18 cellular contexts compared by ENCODE assay signal in genomic region chr12:48812389-48812788, GRCh38. TPM values are rescaled to one million over a fixed set of nuclear protein-coding genes. Genes with fewer than 3 reads are reported as not detected.
DNase-seq lines count a peak whose midpoint lies in the region; FAIRE-seq and TF ChIP-seq lines count a peak whose summit lies in the region.
"Had no signal": no experiment of that assay in that cellular context is flagged by ENCODE, and none has a peak within 500 bp of the region (broad histone marks: within the 10 kb centered on the region; RNA-seq: fewer than 3 reads in every experiment).

No MANE protein-coding gene starts in this region.

- H3K27me3 Mint-ChIP-seq in CD4-positive, alpha-beta memory T cell = no peaks in the 10 kb centered on the region
- peaks cover 13% of the 10 kb centered on the region for H3K27me3 Mint-ChIP-seq in neural crest cell (ENCODE audit: low read depth)

- CTCF ChIA-PET in CD4-positive, alpha-beta memory T cell (lab: Charles Lee; ENCODE audit: partially characterized antibody) = interaction anchor here (1.3 to 6.4 kb wide), 4 partner anchors 8 to 51 kb away, joined by 3 to 53 read pairs (median 4); no protein-coding TSS in a partner anchor

- POLR2A ChIA-PET in CD4-positive, alpha-beta memory T cell (lab: Charles Lee; ENCODE audit: partially characterized antibody) = no interaction called here

- H3K9me3 ChIP-seq in CD4-positive, alpha-beta memory T cell (ENCODE audit: control insufficient read depth in 1 of 2, low read length in 2 of 2) = no peaks in the 10 kb centered on the region
- H3K9me3 ChIP-seq in NT2/D1 (ENCODE audit: insufficient read depth, low read length) = no peaks in the 10 kb centered on the region
- no peaks in the 10 kb centered on the region for H3K9me3 ChIP-seq in fibroblast of lung (ENCODE audit: control insufficient read depth, insufficient read depth, low read depth, low read length)
- H3K9me3 ChIP-seq: BLaER1 treated with 17β-estradiol and CSF1 and Interleukin-3, amounts not matched to agents 10 nM and 100 nM had no signal

- TF ChIP-seq CTCF in fibroblast of lung (conservative IDR thresholded peaks at IDR 0.05 in 1 of 2, IDR thresholded peaks at IDR 0.05 in 1 of 2; ENCODE audit: low read depth in 1 of 2, low read length in 2 of 2) (no peak), neural crest cell (conservative IDR thresholded peaks at IDR 0.05) (no peak)

- peak overlapping the region in 6 of 7 donors; percentile 11 to 91 (median 61) for H3K27ac Mint-ChIP-seq in CD4-positive, alpha-beta memory T cell
- no peak overlapping the region for H3K27ac Mint-ChIP-seq in neural crest cell (ENCODE audit: unreplicated experiment)
- H3K27ac Mint-ChIP-seq: stimulated activated naive CD8-positive, alpha-beta T cell treated with anti-CD3 and anti-CD28 coated beads, Interleukin-15, Interleukin-2, amounts not matched to agents 100 ng/mL and 50 ng/mL, for 24 hours had no signal

- DNase-seq in CD4-positive, alpha-beta memory T cell = no peak
- DNase-seq in NT2/D1 (ENCODE audit: low read depth, low spot score) (no peak), fibroblast of lung (ENCODE audit: low read depth in 2 of 2) (no peak), neural crest cell (ENCODE audit: low read depth, low spot score) (no peak), NCI-H524 treated with DMSO at 0.1 percent for 48 hours (lab: John Stamatoyannopoulos, UW) (no peak), GM19239 (ENCODE audit: insufficient read length, low spot score) (no peak), NK-92 (lab: John Stamatoyannopoulos, UW; ENCODE audit: unreplicated experiment) (no peak), dedifferentiated amniotic fluid mesenchymal stem cell (ENCODE audit: extremely low spot score) (no peak)
- DNase-seq: activated gamma-delta T cell treated with Interleukin-2 at 50 U/mL for 16 hours; DMS79 treated with DMSO at 0.1 percent for 48 hours; effector memory CD4-positive, alpha-beta T cell; foreskin melanocyte; GOT3; NCI-H1092 treated with DMSO at 0.1 percent for 48 hours; nucleus accumbens had no signal

- no peaks in the 10 kb centered on the region for H3K27me3 ChIP-seq in CD4-positive, alpha-beta memory T cell (ENCODE audit: insufficient read depth, low read length)
- H3K27me3 ChIP-seq in NT2/D1 (ENCODE audit: insufficient read depth, insufficient read length) = peaks cover 14% of the 10 kb centered on the region
- no peaks in the 10 kb centered on the region for H3K27me3 ChIP-seq in fibroblast of lung (ENCODE audit: control insufficient read depth, insufficient read depth, low read length)
- H3K27me3 ChIP-seq: BLaER1 treated with 17β-estradiol and CSF1 and Interleukin-3, amounts not matched to agents 10 nM and 100 nM had no signal

- H2AFZ ChIP-seq in fibroblast of lung (ENCODE audit: low read length) = no peak overlapping the region

- peaks cover 31% of the 10 kb centered on the region for H3K4me1 ChIP-seq in CD4-positive, alpha-beta memory T cell (ENCODE audit: insufficient read depth, low read length)
- H3K4me1 ChIP-seq in NT2/D1 (ENCODE audit: insufficient read depth, insufficient read length) (peaks cover 27% of the 10 kb centered on the region), fibroblast of lung (ENCODE audit: control insufficient read depth, extremely low read depth, insufficient read depth, low read length) (peaks cover 32% of the 10 kb centered on the region)

- no peaks in the 10 kb centered on the region for H3K9me3 Mint-ChIP-seq in CD4-positive, alpha-beta memory T cell
- no peaks in the 10 kb centered on the region for H3K9me3 Mint-ChIP-seq in neural crest cell
- H3K9me3 Mint-ChIP-seq: stimulated activated naive CD8-positive, alpha-beta T cell treated with anti-CD3 and anti-CD28 coated beads, Interleukin-15, Interleukin-2, amounts not matched to agents 100 ng/mL and 50 ng/mL, for 24 hours had no signal

- no peak overlapping the region for H3K4me3 ChIP-seq in CD4-positive, alpha-beta memory T cell (ENCODE audit: low read length in 2 of 2)
- no peak overlapping the region for H3K4me3 ChIP-seq in NT2/D1 (ENCODE audit: insufficient read length, low read depth)
- H3K4me3 ChIP-seq in fibroblast of lung (replicated peaks in 1 of 4; ENCODE audit: control extremely low read depth in 1 of 4, insufficient read depth in 1 of 4, low read depth in 3 of 4, low read length in 4 of 4) = peak overlapping the region in 1 of 4 experiments; percentile 17
- H3K4me3 ChIP-seq: BLaER1 treated with 17β-estradiol and CSF1 and Interleukin-3, amounts not matched to agents 10 nM and 100 nM; cardiac muscle cell had no signal

- no peaks in the 10 kb centered on the region for H3K36me3 Mint-ChIP-seq in CD4-positive, alpha-beta memory T cell
- H3K36me3 Mint-ChIP-seq in neural crest cell (ENCODE audit: low read depth) = no peaks in the 10 kb centered on the region

- H3K27ac ChIP-seq in CD4-positive, alpha-beta memory T cell (ENCODE audit: low read depth, low read length) = no peak overlapping the region
- H3K27ac ChIP-seq in fibroblast of lung (ENCODE audit: insufficient read depth, low read length) = peak overlapping the region; percentile 93
- H3K27ac ChIP-seq: BLaER1 treated with 17β-estradiol and CSF1 and Interleukin-3, amounts not matched to agents 10 nM and 100 nM; cardiac muscle cell had no signal

- no peaks in the 10 kb centered on the region for H3K36me3 ChIP-seq in CD4-positive, alpha-beta memory T cell (ENCODE audit: insufficient read depth, low read length)
- no peaks in the 10 kb centered on the region for H3K36me3 ChIP-seq in NT2/D1 (ENCODE audit: insufficient read depth, insufficient read length, low read length)
- H3K36me3 ChIP-seq in fibroblast of lung (ENCODE audit: control insufficient read depth, insufficient read depth, low read length) = no peaks in the 10 kb centered on the region
- H3K36me3 ChIP-seq: BLaER1 treated with 17β-estradiol and CSF1 and Interleukin-3, amounts not matched to agents 10 nM and 100 nM; cardiac muscle cell had no signal

- H4K20me1 ChIP-seq in fibroblast of lung (ENCODE audit: control insufficient read depth, extremely low read depth, insufficient read depth, low read length) = no peaks in the 10 kb centered on the region

- peak overlapping the region in 7 of 8 donors; percentile 4 to 73 (median 40) for H3K4me3 Mint-ChIP-seq in CD4-positive, alpha-beta memory T cell
- H3K4me3 Mint-ChIP-seq in neural crest cell = peak overlapping the region; percentile 80
- H3K4me3 Mint-ChIP-seq: stimulated activated naive CD8-positive, alpha-beta T cell treated with anti-CD3 and anti-CD28 coated beads, Interleukin-15, Interleukin-2, amounts not matched to agents 100 ng/mL and 50 ng/mL, for 24 hours had no signal

- H3K79me2 ChIP-seq in fibroblast of lung (ENCODE audit: control insufficient read depth, insufficient read depth, low read length) = peaks cover 9% of the 10 kb centered on the region

- FAIRE-seq in GM19239 (lab: Jason Lieb, UNC) = no peak

- intact Hi-C loops in CD4-positive, alpha-beta memory T cell (cut with micrococcal nuclease) = no loop called here

- peak overlapping the region; percentile 82 for H3K4me2 ChIP-seq in fibroblast of lung (ENCODE audit: extremely low read depth, insufficient read depth, low read length)

- H3K4me1 Mint-ChIP-seq in CD4-positive, alpha-beta memory T cell = peaks cover 12 to 39% (median 21%) of the 10 kb centered on the region in 4 donors
- peaks cover 36% of the 10 kb centered on the region for H3K4me1 Mint-ChIP-seq in neural crest cell

- H3K9ac ChIP-seq in NT2/D1 (ENCODE audit: insufficient read length, low read depth) (peak overlapping the region; percentile 37), fibroblast of lung (ENCODE audit: insufficient read depth, low read length) (no peak overlapping the region)

RNA-seq across cellular contexts. Expression of gene CACNB3, which starts 5.9 kb away (rescaled TPM):
- 10 to 100 TPM; 17.2 to 17.9 TPM for total RNA-seq in CD4-positive, alpha-beta memory T cell
- polyA plus RNA-seq in CD4-positive, alpha-beta memory T cell = 1 to 10 TPM; 1.5 to 4.0 TPM
- total RNA-seq in fibroblast of lung = 18.5 and 28.4 TPM in 2 replicates
- polyA plus RNA-seq in fibroblast of lung = 40.6 and 46.2 TPM in 2 replicates
- 61.0 and 64.3 TPM in 2 replicates for polyA plus RNA-seq in fibroblast of lung (2012)
- 104 and 111 TPM in 2 replicates for polyA minus RNA-seq in fibroblast of lung (ENCODE audit: low replicate concordance)
- 57.4 and 59.7 TPM in 2 replicates for total RNA-seq in neural crest cell

RNA-seq across cellular contexts. Expression of gene ADCY6, which starts 23.5 kb away (rescaled TPM):
- total RNA-seq in CD4-positive, alpha-beta memory T cell = not detected
- not detected for polyA plus RNA-seq in CD4-positive, alpha-beta memory T cell
- total RNA-seq in fibroblast of lung (34.7 and 53.2 TPM in 2 replicates), neural crest cell (79.5 and 81.0 TPM in 2 replicates)
- 14.4 and 27.4 TPM in 2 replicates for polyA plus RNA-seq in fibroblast of lung
- 14.0 and 27.1 TPM in 2 replicates for polyA plus RNA-seq in fibroblast of lung (2012)
- 87.5 and 88.6 TPM in 2 replicates for polyA minus RNA-seq in fibroblast of lung (ENCODE audit: low replicate concordance)

RNA-seq across cellular contexts. Expression of gene DDX23, which starts 39.6 kb away (rescaled TPM):
- 100 to 1,000 TPM; 154 to 158 TPM for total RNA-seq in CD4-positive, alpha-beta memory T cell
- 10 to 100 TPM; 14.3 to 57.2 TPM for polyA plus RNA-seq in CD4-positive, alpha-beta memory T cell
- total RNA-seq in fibroblast of lung = 62.4 and 65.5 TPM in 2 replicates
- polyA plus RNA-seq in fibroblast of lung = 48.6 and 65.1 TPM in 2 replicates
- polyA plus RNA-seq in fibroblast of lung (2012) = 50.7 and 67.1 TPM in 2 replicates
- polyA minus RNA-seq in fibroblast of lung (ENCODE audit: low replicate concordance) = 46.8 and 67.1 TPM in 2 replicates
- total RNA-seq in neural crest cell = 119 and 124 TPM in 2 replicates

RNA-seq across cellular contexts. Expression of gene RND1, which starts 53.3 kb away (rescaled TPM):
- total RNA-seq in CD4-positive, alpha-beta memory T cell = 1 to 10 TPM in 1 of 2 experiments, under 1 TPM in 1; 0.89 to 1.4 TPM
- polyA plus RNA-seq in CD4-positive, alpha-beta memory T cell = 1 to 10 TPM in 1 of 2 donors, under 1 TPM in 1; 0.85 to 2.6 TPM
- under 0.01 and 0.17 TPM in 2 replicates for total RNA-seq in fibroblast of lung
- 0.08 and 0.12 TPM in 2 replicates for polyA plus RNA-seq in fibroblast of lung
- 0.09 and 0.22 TPM in 2 replicates for polyA plus RNA-seq in fibroblast of lung (2012)
- 0.71 TPM in 1 of 2 replicates, not detected in the other for polyA minus RNA-seq in fibroblast of lung (ENCODE audit: low replicate concordance)
- total RNA-seq in neural crest cell = 4.2 and 6.1 TPM in 2 replicates

Comparison
In these comparisons a context has a peak if more than half of its experiments do, and no peak if none do; other contexts are left out.
1. RNA of gene ADCY6, which starts 23.5 kb away (total RNA-seq): 79.5 to 81.0 TPM in neural crest cell and 34.7 to 53.2 TPM in fibroblast of lung; not detected in CD4-positive, alpha-beta memory T cell; every median in the first group is over 10 times any median in the second.